9 cellular contexts compared by ENCODE assay signal in genomic region chr10:12708921-12709320, GRCh38.
DNase-seq lines count a peak whose midpoint lies in the region; TF ChIP-seq lines count a peak whose summit lies in the region.
"Had no signal": no experiment of that assay in that cellular context is flagged by ENCODE, and none has a peak within 500 bp of the region (broad histone marks: within the 10 kb centered on the region; RNA-seq: fewer than 3 reads in every experiment).

No MANE protein-coding gene starts in this region.

- no peak overlapping the region for H3K9ac ChIP-seq in muscle layer of colon (ENCODE audit: low read length)

- no peak for TF ChIP-seq CTCF in brain (conservative IDR thresholded peaks at IDR 0.05)

- H3K79me2 ChIP-seq in ACC112 (ENCODE audit: control insufficient read depth, insufficient read depth, low read length, unreplicated experiment), result no peaks in the 10 kb centered on the region

- no peaks in the 10 kb centered on the region for H3K9me3 Mint-ChIP-seq in brain

- no peaks in the 10 kb centered on the region for H3K36me3 Mint-ChIP-seq in brain

- peak overlapping the region in 2 of 5 experiments; percentile 1 to 58 for H3K4me3 Mint-ChIP-seq in brain

- H3K27me3 ChIP-seq in ACC112 (ENCODE audit: insufficient read depth, low read length), result no peaks in the 10 kb centered on the region
- no peaks in the 10 kb centered on the region for H3K27me3 ChIP-seq in muscle layer of colon (ENCODE audit: control insufficient read depth in 1 of 2, insufficient read depth in 2 of 2, low read length in 2 of 2)

- DNase-seq in M059J (ENCODE audit: low read depth) (peak; percentile 71), DMS153 treated with DMSO at 0.1 percent for 48 hours (lab: John Stamatoyannopoulos, UW; ENCODE audit: unreplicated experiment) (no peak), GF-D8 (lab: John Stamatoyannopoulos, UW) (no peak), HUDEP-2 (lab: John Stamatoyannopoulos, UW; ENCODE audit: unreplicated experiment in 76 of 76) (no peak), AML-193 (lab: John Stamatoyannopoulos, UW) (no peak)
- DNase-seq: KG1 had no signal

- H2AFZ ChIP-seq in ACC112 (ENCODE audit: low read length, unreplicated experiment), result peak overlapping the region; percentile 27

- H3K4me1 ChIP-seq in ACC112 (ENCODE audit: control insufficient read depth, insufficient read depth, low read length, unreplicated experiment) (peaks cover 68% of the 10 kb centered on the region), muscle layer of colon (ENCODE audit: insufficient read depth, low read length) (peaks cover 68% of the 10 kb centered on the region)

- H3K9me3 ChIP-seq in muscle layer of colon (ENCODE audit: low read length), result no peaks in the 10 kb centered on the region

- H3K4me3 ChIP-seq in ACC112 (ENCODE audit: low read depth, low read length) (peak overlapping the region; percentile 33; the same call in 1 of the 2 replicates), muscle layer of colon (ENCODE audit: low read depth in 1 of 2, low read length in 2 of 2) (no peak overlapping the region)

- H3K27ac ChIP-seq in ACC112 (ENCODE audit: low read depth, low read length), result peak overlapping the region; percentile 71
- H3K27ac ChIP-seq in muscle layer of colon (ENCODE audit: low read depth, low read length), result peak overlapping the region; percentile 80

- no peaks in the 10 kb centered on the region for H3K27me3 Mint-ChIP-seq in brain

- peaks cover 78% of the 10 kb centered on the region for H3K4me1 Mint-ChIP-seq in brain

- H3K36me3 ChIP-seq in ACC112 (ENCODE audit: insufficient read depth, low read length) (no peaks in the 10 kb centered on the region), muscle layer of colon (ENCODE audit: insufficient read depth, low read length) (no peaks in the 10 kb centered on the region)

- H3K27ac Mint-ChIP-seq in brain, result peak overlapping the region; percentile 61 to 93 (median 77)
